In genomic region chr4:77451530-77451929, GRCh38 we compare ENCODE assay signal across 23 cellular contexts.
"Had no signal": no experiment of that assay in that cellular context is flagged by ENCODE, and none has a peak within 500 bp of the region (broad histone marks: within the 10 kb centered on the region; RNA-seq: fewer than 3 reads in every experiment).

No MANE protein-coding gene starts in this region.

- H3K4me3 Mint-ChIP-seq: activated CD8-positive, alpha-beta T cell treated with anti-CD3 and anti-CD28 coated beads, Interleukin-2, amount 10 ng/mL, durations not matched to agents 7 days and 5 days; immature natural killer cell; natural killer cell; T-helper 2 cell treated with Interferon-gamma antibody and Interleukin-4, amounts not matched to agents 5 μg/mL and 100 μg/mL, for 36 hours; type B pancreatic cell had no signal

- H3K79me2 ChIP-seq: hepatocyte had no signal

- ATAC-seq: activated CD8-positive, alpha-beta T cell treated with anti-CD3 and anti-CD28 coated beads, Interleukin-2, amount 10 ng/mL, durations not matched to agents 7 days and 5 days; activated naive CD4-positive, alpha-beta T cell treated with anti-CD3 and anti-CD28 coated beads, Interleukin-2, amount 50 U/mL, for 72 hours; natural killer cell had no signal

- H3K4me3 ChIP-seq: ascending aorta, colonic mucosa, hepatocyte, left ventricle myocardium inferior, sigmoid colon, thoracic aorta, vagina had no signal

- H3K4me2 ChIP-seq: hepatocyte had no signal

- H3K36me3 Mint-ChIP-seq: activated naive CD4-positive, alpha-beta T cell treated with anti-CD3 and anti-CD28 coated beads, Interleukin-2, amount 50 U/mL, for 72 hours; immature natural killer cell; natural killer cell; type B pancreatic cell had no signal

- H3K27ac Mint-ChIP-seq: activated CD8-positive, alpha-beta T cell treated with anti-CD3 and anti-CD28 coated beads, Interleukin-2, amount 10 ng/mL, durations not matched to agents 7 days and 5 days; activated naive CD4-positive, alpha-beta T cell treated with anti-CD3 and anti-CD28 coated beads, Interleukin-2, amount 50 U/mL, for 72 hours; immature natural killer cell; natural killer cell; T-helper 2 cell treated with Interferon-gamma antibody and Interleukin-4, amounts not matched to agents 5 μg/mL and 100 μg/mL, for 36 hours; type B pancreatic cell had no signal

- H3K4me1 ChIP-seq: colonic mucosa, vagina had no signal

- H3K36me3 ChIP-seq: ascending aorta, colonic mucosa, left ventricle myocardium inferior, sigmoid colon, thoracic aorta, vagina had no signal

- H2AFZ ChIP-seq: hepatocyte had no signal

- H3K27me3 ChIP-seq: ascending aorta, colonic mucosa, hepatocyte, sigmoid colon, vagina had no signal

- DNase-seq: activated CD4-positive, alpha-beta T cell treated with anti-CD3 and anti-CD28 coated beads, Interleukin-2, amount 50 U/mL, for 1 hour; activated CD4-positive, CD25-positive, alpha-beta regulatory T cell treated with anti-CD3 and anti-CD28 coated beads, Interleukin-2, amount 50 U/mL, for 72 hours; activated CD8-positive, alpha-beta T cell treated with anti-CD3 and anti-CD28 coated beads, Interleukin-2, amount 10 ng/mL, durations not matched to agents 7 days and 5 days; colonic mucosa; foreskin fibroblast; immature natural killer cell; kidney glomerular epithelial cell; left ventricle myocardium inferior; midbrain; natural killer cell; retina; stimulated activated CD4-positive, alpha-beta T cell treated with anti-CD3 and anti-CD28 coated beads, Interleukin-2, amount 100 ng/mL, for 48 hours; stimulated activated CD8-positive, alpha-beta memory T cell treated with anti-CD3 and anti-CD28 coated beads, Interleukin-4, amount 100 ng/mL, for 48 hours; stimulated activated naive CD4-positive, alpha-beta T cell had no signal

- H3K9me3 Mint-ChIP-seq: activated naive CD4-positive, alpha-beta T cell treated with anti-CD3 and anti-CD28 coated beads, Interleukin-2, amount 50 U/mL, for 72 hours; T-helper 2 cell treated with Interferon-gamma antibody and Interleukin-4, amounts not matched to agents 5 μg/mL and 100 μg/mL, for 36 hours; type B pancreatic cell had no signal

- H3K4me1 Mint-ChIP-seq: immature natural killer cell, natural killer cell had no signal

- H3K9me3 ChIP-seq: ascending aorta, colonic mucosa, left ventricle myocardium inferior, sigmoid colon, thoracic aorta, vagina had no signal

- H3K27ac ChIP-seq: ascending aorta, colonic mucosa, hepatocyte, left ventricle myocardium inferior, thoracic aorta, vagina, VCaP had no signal
